In the genomic region with DNA sequence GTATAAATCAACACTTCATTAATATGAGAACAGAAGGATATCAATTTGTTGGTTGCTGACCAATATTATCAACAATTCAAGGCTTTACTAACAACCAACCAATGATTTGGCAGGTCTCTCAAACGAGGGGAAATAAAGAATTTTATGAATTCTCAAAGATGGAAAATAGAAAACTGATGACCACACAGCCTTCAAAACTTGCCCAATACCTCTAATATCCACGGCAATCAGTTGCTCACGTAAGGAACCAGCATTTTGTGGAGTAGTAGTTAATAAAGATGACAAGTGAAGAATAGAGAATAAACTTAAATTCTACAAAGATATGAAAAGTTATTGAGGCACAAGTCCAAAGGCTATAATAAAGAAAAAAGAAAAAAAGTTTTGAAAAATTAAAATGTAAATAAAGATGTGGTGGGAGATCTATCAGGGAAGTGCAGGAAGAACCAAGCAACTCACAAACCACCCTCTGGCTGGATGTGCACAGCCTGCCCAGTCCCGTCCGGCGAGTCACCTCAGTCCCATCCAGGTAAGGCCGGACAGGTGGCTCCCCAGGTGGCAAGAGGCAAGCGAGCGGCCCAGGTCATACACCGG, we compare ENCODE assay signal across 8 cellular contexts. TPM values are rescaled to one million over a fixed set of nuclear protein-coding genes. Genes with fewer than 3 reads are reported as not detected.
DNase-seq lines count a peak whose midpoint lies in the region; ATAC-seq and TF ChIP-seq lines count a peak whose summit lies in the region.

No MANE protein-coding gene starts in this region.

- H3K27me3 ChIP-seq in HAP-1 (ENCODE audit: low read depth) (no peaks in the 10 kb centered on the region), body of pancreas (no peaks in the 10 kb centered on the region)

- peak in 1 of 2 experiments; percentile 20 for DNase-seq in HAP-1 (ENCODE audit: low spot score in 2 of 2)
- peak in 1 of 4 donors; percentile 66 for DNase-seq in body of pancreas
- no peak for DNase-seq in memory B cell (ENCODE audit: low spot score in 2 of 2)
- DNase-seq in NCI-H2081 (lab: John Stamatoyannopoulos, UW) = no peak
- DNase-seq in SIG-M5 treated with dmso at 0.1 percent for 504 hours (lab: John Stamatoyannopoulos, UW; ENCODE audit: unreplicated experiment) = no peak

- H3K9me3 Mint-ChIP-seq in memory B cell = no peaks in the 10 kb centered on the region

- H3K27ac ChIP-seq in 22Rv1 (peak overlapping the region; percentile 69), body of pancreas (peak overlapping the region; percentile 88 to 97 (median 90))

- H3K4me1 Mint-ChIP-seq in memory B cell = peaks cover 6% of the 10 kb centered on the region

- H3K4me3 ChIP-seq in HAP-1 (peak overlapping the region; percentile 88), body of pancreas (peak overlapping the region; percentile 74 to 99)

- H3K36me3 ChIP-seq in HAP-1 (replicated peaks) = no peaks in the 10 kb centered on the region
- no peaks in the 10 kb centered on the region for H3K36me3 ChIP-seq in body of pancreas (replicated peaks in 1 of 2; ENCODE audit: insufficient read depth in 1 of 2, low read depth in 2 of 2)

- H3K36me3 Mint-ChIP-seq in memory B cell = no peaks in the 10 kb centered on the region

- intact Hi-C loops in body of pancreas (cut with DNase I) = no loop called here

- WGBS in body of pancreas, 2 donors = 1 to 3% methylated on average over 10 of the region's 10 CpGs

- in situ Hi-C loops in HAP-1 (cut with MboI; ENCODE audit: low sequenced_read_pairs) = no loop called here

- H3K4me1 ChIP-seq in HAP-1 (peaks cover 2% of the 10 kb centered on the region; the same call in 1 of the 2 replicates), body of pancreas (peaks cover 26% of the 10 kb centered on the region)

- no peak for ATAC-seq in body of pancreas
- ATAC-seq in memory B cell (ENCODE audit: low read depth) = no peak
- ATAC-seq in HG02610 (IDR thresholded peaks at IDR 0.05; ENCODE audit: unreplicated experiment) = no peak
- no peak for ATAC-seq in GM21360 (IDR thresholded peaks at IDR 0.05; ENCODE audit: unreplicated experiment)

- peak overlapping the region; percentile 93 for H3K4me3 Mint-ChIP-seq in memory B cell

- H3K27me3 Mint-ChIP-seq in memory B cell = no peaks in the 10 kb centered on the region

- no peak for TF ChIP-seq POLR2A in body of pancreas (IDR thresholded peaks at IDR 0.05)

- H3K9me3 ChIP-seq in HAP-1 (peaks cover 3% of the 10 kb centered on the region; the same call in 1 of the 2 replicates), body of pancreas (no peaks in the 10 kb centered on the region)

- H3K27ac Mint-ChIP-seq in memory B cell = peak overlapping the region; percentile 71

- TF ChIP-seq CTCF in 22Rv1 (IDR thresholded peaks at IDR 0.05) (no peak), body of pancreas (IDR thresholded peaks at IDR 0.05) (no peak)

RNA-seq across cellular contexts. Expression of a gene that starts 0.8 kb away (rescaled TPM):
- 10 to 100 TPM in 1 of 2 donors, 1 to 10 TPM in 1; 8.2 to 35.5 TPM for total RNA-seq in body of pancreas
